Comparison of ENCODE assay signal across 8 cellular contexts in genomic region chr2:172864182-172864581, GRCh38.
A peak's percentile ranks its signal among the peaks of the same experiment; 100 is the strongest.
DNase-seq lines count a peak whose midpoint lies in the region; ATAC-seq, FAIRE-seq and TF ChIP-seq lines count a peak whose summit lies in the region.

No MANE protein-coding gene starts in this region.

- no peak overlapping the region for H3K4me2 ChIP-seq in A549

- no peak overlapping the region for H3K4me3 Mint-ChIP-seq in activated naive CD4-positive, alpha-beta T cell treated with anti-CD3 and anti-CD28 coated beads for 36 hours

- in situ Hi-C loops in GM13976 (cut with MboI; ENCODE audit: low sequenced_read_pairs, unreplicated experiment): loop anchor here (5.0 kb wide), 1 partner anchor 68 kb away; no protein-coding TSS in a partner anchor

- WGBS in A549 (ENCODE audit: missing lambda C conversion rate): 22% methylated on average over 5 of the region's 5 CpGs

- DNase-seq in A549 (ENCODE audit: low read depth in 1 of 2, low spot score in 1 of 2) (peak in 1 of 2 experiments; percentile 64), GM13976 (ENCODE audit: low spot score) (peak; percentile 42), NCI-H82 (lab: John Stamatoyannopoulos, UW) (peak; percentile 80), left ventricle myocardium inferior (peak; percentile 44), smooth muscle cell of the brain vasculature (ENCODE audit: low read depth, low spot score) (peak; percentile 23), cerebellar nuclear complex (lab: John Stamatoyannopoulos, UW) (no peak)
- peak; percentile 78 for DNase-seq in activated naive CD4-positive, alpha-beta T cell treated with anti-CD3 and anti-CD28 coated beads for 36 hours
- DNase-seq in effector memory CD4-positive, alpha-beta T cell: no peak

- H3K4me1 Mint-ChIP-seq in activated naive CD4-positive, alpha-beta T cell treated with anti-CD3 and anti-CD28 coated beads for 36 hours (ENCODE audit: low read depth): no peaks in the 10 kb centered on the region

- TF ChIP-seq CTCF in A549 (IDR thresholded peaks at IDR 0.05) (peak; percentile 65), GM13976 (IDR thresholded peaks at IDR 0.05; ENCODE audit: borderline replicate concordance, control extremely low read depth, extremely low read depth, insufficient read depth, missing control alignments) (peak; percentile 66), left ventricle myocardium inferior (IDR thresholded peaks at IDR 0.05; ENCODE audit: borderline replicate concordance) (peak; percentile 76)

- FAIRE-seq in A549 (lab: Jason Lieb, UNC): no peak

- no peak overlapping the region for H3K27ac ChIP-seq in A549
- H3K27ac ChIP-seq in left ventricle myocardium inferior (replicated peaks): no peak overlapping the region
- H3K27ac ChIP-seq in effector memory CD4-positive, alpha-beta T cell (ENCODE audit: insufficient read depth, low read length, poor library complexity, severe bottlenecking): no peak overlapping the region

- CTCF ChIA-PET in A549 (lab: Yijun Ruan, JAX): interaction anchor here (1.3 to 3.6 kb wide), 4 partner anchors 26 to 157 kb away, joined by 3 to 15 read pairs (median 5); no protein-coding TSS in a partner anchor
- CTCF ChIA-PET in activated naive CD4-positive, alpha-beta T cell treated with anti-CD3 and anti-CD28 coated beads for 36 hours (lab: Charles Lee): interaction anchor here (0.7 kb wide), 1 partner anchor 12 kb away, joined by 3 read pairs; no protein-coding TSS in a partner anchor

- H3K36me3 Mint-ChIP-seq in activated naive CD4-positive, alpha-beta T cell treated with anti-CD3 and anti-CD28 coated beads for 36 hours (ENCODE audit: low read depth): no peaks in the 10 kb centered on the region

- TF ChIP-seq POLR2A in A549 (IDR thresholded peaks at IDR 0.05; ENCODE audit: low read length): no peak

- ATAC-seq in A549: peak; percentile 59 to 89; a peak in 3 of 6 replicates

- H3K4me1 ChIP-seq in A549: no peaks in the 10 kb centered on the region; the same call in 2 of the 3 replicates
- H3K4me1 ChIP-seq in left ventricle myocardium inferior: peaks cover 57% of the 10 kb centered on the region
- no peaks in the 10 kb centered on the region for H3K4me1 ChIP-seq in effector memory CD4-positive, alpha-beta T cell (ENCODE audit: control insufficient read depth, insufficient read depth, low read length, poor library complexity, severe bottlenecking)

- peaks cover 16% of the 10 kb centered on the region for H3K27me3 Mint-ChIP-seq in activated naive CD4-positive, alpha-beta T cell treated with anti-CD3 and anti-CD28 coated beads for 36 hours (ENCODE audit: low read depth)

- H3K27ac Mint-ChIP-seq in activated naive CD4-positive, alpha-beta T cell treated with anti-CD3 and anti-CD28 coated beads for 36 hours: no peak overlapping the region

- no peak for TF ChIP-seq EP300 in A549 (IDR thresholded peaks at IDR 0.05)

- intact Hi-C loops in activated naive CD4-positive, alpha-beta T cell treated with anti-CD3 and anti-CD28 coated beads for 36 hours (cut with micrococcal nuclease): loop anchor here (1.0 to 5.0 kb wide), 4 partner anchors 57 to 346 kb away; no protein-coding TSS in a partner anchor
- intact Hi-C loops in left ventricle myocardium inferior (cut with micrococcal nuclease): loop anchor here (2.0 kb wide), 1 partner anchor 67 kb away; no protein-coding TSS in a partner anchor

- H3K27me3 ChIP-seq in left ventricle myocardium inferior (ENCODE audit: low read depth): no peaks in the 10 kb centered on the region
- H3K27me3 ChIP-seq in effector memory CD4-positive, alpha-beta T cell (replicated peaks; ENCODE audit: control insufficient read depth, insufficient read depth, low read length, poor library complexity, severe bottlenecking): no peaks in the 10 kb centered on the region

- POLR2A ChIA-PET in A549 (lab: Yijun Ruan, JAX): no interaction called here

- H3K9me3 ChIP-seq in A549 (no peaks in the 10 kb centered on the region), left ventricle myocardium inferior (replicated peaks) (no peaks in the 10 kb centered on the region)
- H3K9me3 ChIP-seq in effector memory CD4-positive, alpha-beta T cell (ENCODE audit: control insufficient read depth, low read length): no peaks in the 10 kb centered on the region

- no peaks in the 10 kb centered on the region for H3K36me3 ChIP-seq in left ventricle myocardium inferior
- H3K36me3 ChIP-seq in effector memory CD4-positive, alpha-beta T cell (ENCODE audit: control insufficient read depth, insufficient read depth, low read length): no peaks in the 10 kb centered on the region

- peak; percentile 75 to 86 for TF ChIP-seq RAD21 in A549 (conservative IDR thresholded peaks at IDR 0.05 in 1 of 2, IDR thresholded peaks at IDR 0.05 in 1 of 2)

- H3K9me3 Mint-ChIP-seq in activated naive CD4-positive, alpha-beta T cell treated with anti-CD3 and anti-CD28 coated beads for 36 hours: no peaks in the 10 kb centered on the region

- H3K4me3 ChIP-seq in A549 (no peak overlapping the region), left ventricle myocardium inferior (no peak overlapping the region)
- no peak overlapping the region for H3K4me3 ChIP-seq in effector memory CD4-positive, alpha-beta T cell (ENCODE audit: insufficient read depth, low read depth, low read length, poor library complexity, severe bottlenecking)

TF ChIP-seq in A549, 52 proteins besides CTCF, POLR2A, EP300 and RAD21:
- TF ChIP-seq HMGXB4 (CRISPR knock-in tag; IDR thresholded peaks at IDR 0.05; ENCODE audit: borderline replicate concordance) (no peak), SMC3 (IDR thresholded peaks at IDR 0.05) (peak; percentile 70)

Comparison
In these comparisons a context has a peak if more than half of its experiments do, and no peak if none do; other contexts are left out.
1. DNase-seq: peak in GM13976 (single experiment), NCI-H82 (single experiment), activated naive CD4-positive, alpha-beta T cell treated with anti-CD3 and anti-CD28 coated beads for 36 hours (single experiment), left ventricle myocardium inferior (single experiment) and smooth muscle cell of the brain vasculature (single experiment); none in cerebellar nuclear complex (0 of 2) and effector memory CD4-positive, alpha-beta T cell (0 of 3).
2. Peak in every context shown above with its lines, with median percentiles within 50 percentile points of each other: CTCF ChIP-seq.